11 cellular contexts compared by ENCODE assay signal in genomic region chr7:66330961-66331360, GRCh38.
DNase-seq lines count a peak whose midpoint lies in the region; ATAC-seq and TF ChIP-seq lines count a peak whose summit lies in the region.
"Had no signal": no experiment of that assay in that cellular context is flagged by ENCODE, and none has a peak within 500 bp of the region (broad histone marks: within the 10 kb centered on the region; RNA-seq: fewer than 3 reads in every experiment).

No MANE protein-coding gene starts in this region.

- no peaks in the 10 kb centered on the region for H3K27me3 Mint-ChIP-seq in type B pancreatic cell
- H3K27me3 Mint-ChIP-seq in activated naive CD8-positive, alpha-beta T cell treated with anti-CD3 and anti-CD28 coated beads, Interleukin-2, amount 50 U/mL, for 24 hours: no peaks in the 10 kb centered on the region
- H3K27me3 Mint-ChIP-seq: activated CD4-positive, alpha-beta T cell treated with anti-CD3 and anti-CD28 coated beads, Interleukin-2, amount 10 ng/mL, durations not matched to agents 7 days and 5 days had no signal

- no peak overlapping the region for H3K27ac Mint-ChIP-seq in type B pancreatic cell
- no peak overlapping the region for H3K27ac Mint-ChIP-seq in activated naive CD8-positive, alpha-beta T cell treated with anti-CD3 and anti-CD28 coated beads, Interleukin-2, amount 50 U/mL, for 24 hours
- H3K27ac Mint-ChIP-seq: activated CD4-positive, alpha-beta T cell treated with anti-CD3 and anti-CD28 coated beads, Interleukin-2, amount 10 ng/mL, durations not matched to agents 7 days and 5 days had no signal

- TF ChIP-seq CTCF in fibroblast of pulmonary artery (IDR thresholded peaks at IDR 0.05; ENCODE audit: low read length, missing control alignments) (no peak), type B pancreatic cell (conservative IDR thresholded peaks at IDR 0.05) (no peak)

- ATAC-seq in HG03342 (IDR thresholded peaks at IDR 0.05; ENCODE audit: unreplicated experiment): no peak
- ATAC-seq in activated naive CD8-positive, alpha-beta T cell treated with anti-CD3 and anti-CD28 coated beads, Interleukin-2, amount 50 U/mL, for 24 hours: no peak

- H3K4me3 Mint-ChIP-seq in type B pancreatic cell: no peak overlapping the region
- H3K4me3 Mint-ChIP-seq in activated naive CD8-positive, alpha-beta T cell treated with anti-CD3 and anti-CD28 coated beads, Interleukin-2, amount 50 U/mL, for 24 hours: no peak overlapping the region
- H3K4me3 Mint-ChIP-seq: activated CD4-positive, alpha-beta T cell treated with anti-CD3 and anti-CD28 coated beads, Interleukin-2, amount 10 ng/mL, durations not matched to agents 7 days and 5 days had no signal

- H3K9me3 Mint-ChIP-seq in type B pancreatic cell: peaks cover 6% of the 10 kb centered on the region
- H3K9me3 Mint-ChIP-seq in activated naive CD8-positive, alpha-beta T cell treated with anti-CD3 and anti-CD28 coated beads, Interleukin-2, amount 50 U/mL, for 24 hours: peaks cover 6% of the 10 kb centered on the region

- DNase-seq in AG08395 (ENCODE audit: low spot score) (peak; percentile 19), NCI-H2196 treated with DMSO at 0.1 percent for 48 hours (lab: John Stamatoyannopoulos, UW; ENCODE audit: unreplicated experiment) (peak; percentile 36), fibroblast of pulmonary artery (ENCODE audit: low read depth) (peak; percentile 69), myocyte (ENCODE audit: low read depth) (peak; percentile 95), GF-D8 (lab: John Stamatoyannopoulos, UW) (no peak), type B pancreatic cell (ENCODE audit: extremely low spot score, unreplicated experiment) (no peak)
- no peak for DNase-seq in activated naive CD8-positive, alpha-beta T cell treated with anti-CD3 and anti-CD28 coated beads, Interleukin-2, amount 50 U/mL, for 24 hours
- DNase-seq: activated CD4-positive, alpha-beta T cell treated with anti-CD3 and anti-CD28 coated beads, Interleukin-2, amount 10 ng/mL, durations not matched to agents 7 days and 5 days; erythroblast; NCI-H1092 had no signal

- H3K4me3 ChIP-seq in fibroblast of pulmonary artery (replicated peaks; ENCODE audit: low read depth, low read length): no peak overlapping the region

- peaks cover 19% of the 10 kb centered on the region for H3K4me1 Mint-ChIP-seq in type B pancreatic cell (ENCODE audit: unreplicated experiment)
- H3K4me1 Mint-ChIP-seq in activated naive CD8-positive, alpha-beta T cell treated with anti-CD3 and anti-CD28 coated beads, Interleukin-2, amount 50 U/mL, for 24 hours: no peaks in the 10 kb centered on the region
- H3K4me1 Mint-ChIP-seq: activated CD4-positive, alpha-beta T cell treated with anti-CD3 and anti-CD28 coated beads, Interleukin-2, amount 10 ng/mL, durations not matched to agents 7 days and 5 days had no signal

- H3K36me3 Mint-ChIP-seq in type B pancreatic cell: peaks cover 16% of the 10 kb centered on the region
- H3K36me3 Mint-ChIP-seq in activated naive CD8-positive, alpha-beta T cell treated with anti-CD3 and anti-CD28 coated beads, Interleukin-2, amount 50 U/mL, for 24 hours (ENCODE audit: low read depth): peaks cover 2% of the 10 kb centered on the region

Comparison
In these comparisons a context has a peak if more than half of its experiments do, and no peak if none do; other contexts are left out.
1. DNase-seq: peak in AG08395 (single experiment), NCI-H2196 treated with DMSO at 0.1 percent for 48 hours (single experiment), fibroblast of pulmonary artery (single experiment) and myocyte (single experiment); none in GF-D8 (single experiment), type B pancreatic cell (single experiment) and activated naive CD8-positive, alpha-beta T cell treated with anti-CD3 and anti-CD28 coated beads, Interleukin-2, amount 50 U/mL, for 24 hours (single experiment).